24 cellular contexts compared by ENCODE assay signal in the genomic region with DNA sequence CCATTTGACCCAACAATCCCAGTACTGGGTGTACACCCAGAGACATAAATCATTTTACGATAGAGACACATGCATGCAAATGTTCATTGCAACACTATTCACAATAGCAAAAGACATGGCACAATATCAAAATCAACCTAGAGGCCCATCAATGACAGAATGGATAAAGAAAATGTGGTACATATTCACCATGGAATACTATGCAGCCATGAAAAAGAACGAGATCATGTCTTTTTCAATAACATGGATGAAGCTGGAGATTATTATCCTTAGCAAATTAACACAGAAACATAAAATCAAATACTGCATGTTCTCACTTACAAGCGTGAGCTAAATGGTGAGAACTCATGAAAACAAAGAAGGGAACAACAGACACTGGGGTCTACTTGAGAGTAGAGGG.
DNase-seq lines count a peak whose midpoint lies in the region; ATAC-seq, FAIRE-seq and TF ChIP-seq lines count a peak whose summit lies in the region.
"Had no signal": no experiment of that assay in that cellular context is flagged by ENCODE, and none has a peak within 500 bp of the region (broad histone marks: within the 10 kb centered on the region; RNA-seq: fewer than 3 reads in every experiment).

No MANE protein-coding gene starts in this region.

- H3K4me3 Mint-ChIP-seq in neural progenitor cell (peak overlapping the region; percentile 18), endothelial cell (ENCODE audit: unreplicated experiment) (no peak overlapping the region)
- H3K4me3 Mint-ChIP-seq: B cell; CD4-positive, alpha-beta memory T cell; CD8-positive, alpha-beta memory T cell had no signal

- 4% methylated on average over 3 of the region's 3 CpGs for WGBS in K562 (ENCODE audit: insufficient coverage, low coverage, missing lambda C conversion rate)

- no peaks in the 10 kb centered on the region for H3K4me1 Mint-ChIP-seq in neural progenitor cell
- H3K4me1 Mint-ChIP-seq in endothelial cell (ENCODE audit: unreplicated experiment), result no peaks in the 10 kb centered on the region
- H3K4me1 Mint-ChIP-seq: B cell; CD4-positive, alpha-beta memory T cell; CD4-positive, CD25-positive, alpha-beta regulatory T cell; CD8-positive, alpha-beta memory T cell had no signal

- H4K20me1 ChIP-seq in K562 (replicated peaks; ENCODE audit: control insufficient read depth, insufficient read depth, low read length) (no peaks in the 10 kb centered on the region), neural progenitor cell (ENCODE audit: low read depth) (no peaks in the 10 kb centered on the region), MM.1S (ENCODE audit: insufficient read depth, low read length) (no peaks in the 10 kb centered on the region)
- H4K20me1 ChIP-seq: BLaER1 treated with 17β-estradiol and CSF1 and Interleukin-3, amounts not matched to agents 10 nM and 100 nM had no signal

- H3K9me2 ChIP-seq in MM.1S (replicated peaks; ENCODE audit: insufficient read depth, low read length), result no peaks in the 10 kb centered on the region

- H3K27ac Mint-ChIP-seq in neural progenitor cell, result no peak overlapping the region
- H3K27ac Mint-ChIP-seq in endothelial cell (ENCODE audit: unreplicated experiment), result no peak overlapping the region
- H3K27ac Mint-ChIP-seq: B cell; CD4-positive, CD25-positive, alpha-beta regulatory T cell; CD8-positive, alpha-beta memory T cell had no signal

- H3K27me3 ChIP-seq in K562 (ENCODE audit: control insufficient read depth in 2 of 2, insufficient read depth in 2 of 2, low read length in 2 of 2) (no peaks in the 10 kb centered on the region), neural progenitor cell (no peaks in the 10 kb centered on the region), MM.1S (replicated peaks; ENCODE audit: insufficient read depth, low read length) (no peaks in the 10 kb centered on the region)
- H3K27me3 ChIP-seq: BLaER1 treated with 17β-estradiol and CSF1 and Interleukin-3, amounts not matched to agents 10 nM and 100 nM had no signal

- no peak for FAIRE-seq in K562 (lab: Jason Lieb, UNC)
- FAIRE-seq: A549, GM12878, GM12892, GM18507 had no signal

- TF ChIP-seq CTCF in HEK293 (tag by site-specific recombination; IDR thresholded peaks at IDR 0.05), result no peak
- no peak for TF ChIP-seq CTCF in K562 (IDR thresholded peaks at IDR 0.05 in 2 of 3, conservative IDR thresholded peaks at IDR 0.05 in 1 of 3; ENCODE audit: insufficient read depth in 2 of 3, low read depth in 1 of 3, low read length in 3 of 3)
- TF ChIP-seq CTCF in neural progenitor cell (IDR thresholded peaks at IDR 0.05), result no peak
- TF ChIP-seq CTCF in MM.1S (IDR thresholded peaks at IDR 0.05; ENCODE audit: low read length), result no peak
- TF ChIP-seq CTCF in endothelial cell (IDR thresholded peaks at IDR 0.05; ENCODE audit: unreplicated experiment), result no peak

- H3K9me3 ChIP-seq in HEK293 (ENCODE audit: control insufficient read depth, insufficient read depth, low read depth, low read length) (no peaks in the 10 kb centered on the region), K562 (replicated peaks; ENCODE audit: control insufficient read depth, insufficient read depth, low read depth, low read length) (no peaks in the 10 kb centered on the region), neural progenitor cell (ENCODE audit: low read depth) (no peaks in the 10 kb centered on the region), MM.1S (replicated peaks; ENCODE audit: insufficient read depth, low read length) (no peaks in the 10 kb centered on the region)
- H3K9me3 ChIP-seq: A549; BLaER1 treated with 17β-estradiol and CSF1 and Interleukin-3, amounts not matched to agents 10 nM and 100 nM had no signal

- no peak for ATAC-seq in K562
- ATAC-seq: A549, GM12878 had no signal

- H3K27ac ChIP-seq in HEK293 (ENCODE audit: extremely low read depth, low read depth, low read length) (no peak overlapping the region), K562 (ENCODE audit: extremely low read depth, low read depth, low read length) (no peak overlapping the region), neural progenitor cell (no peak overlapping the region), MM.1S (ENCODE audit: low read length) (no peak overlapping the region)
- H3K27ac ChIP-seq: 22Rv1; A549; BLaER1 treated with 17β-estradiol and CSF1 and Interleukin-3, amounts not matched to agents 10 nM and 100 nM; C4-2B had no signal

- H3K36me3 ChIP-seq in HEK293 (ENCODE audit: control insufficient read depth in 2 of 2, insufficient read depth in 1 of 2, low read length in 2 of 2) (no peaks in the 10 kb centered on the region), K562 (ENCODE audit: control insufficient read depth, insufficient read depth, low read length) (no peaks in the 10 kb centered on the region), neural progenitor cell (no peaks in the 10 kb centered on the region), MM.1S (replicated peaks; ENCODE audit: insufficient read depth, low read length) (no peaks in the 10 kb centered on the region)
- H3K36me3 ChIP-seq: BLaER1 treated with 17β-estradiol and CSF1 and Interleukin-3, amounts not matched to agents 10 nM and 100 nM had no signal

- no peaks in the 10 kb centered on the region for H3K27me3 Mint-ChIP-seq in neural progenitor cell (ENCODE audit: insufficient read depth, low read depth)
- no peaks in the 10 kb centered on the region for H3K27me3 Mint-ChIP-seq in endothelial cell (ENCODE audit: unreplicated experiment)
- H3K27me3 Mint-ChIP-seq: B cell; CD4-positive, alpha-beta memory T cell; CD4-positive, CD25-positive, alpha-beta regulatory T cell; CD8-positive, alpha-beta memory T cell had no signal

- TF ChIP-seq POLR2A in K562 (conservative IDR thresholded peaks at IDR 0.05), result no peak

- in situ Hi-C loops in K562 (cut with MboI), result no loop called here

- H3K4me3 ChIP-seq in HEK293 (ENCODE audit: low read depth, low read length), result no peak overlapping the region
- H3K4me3 ChIP-seq in K562, result no peak overlapping the region
- no peak overlapping the region for H3K4me3 ChIP-seq in neural progenitor cell
- no peak overlapping the region for H3K4me3 ChIP-seq in MM.1S (ENCODE audit: low read length)
- H3K4me3 ChIP-seq: A549; BLaER1 treated with 17β-estradiol and CSF1 and Interleukin-3, amounts not matched to agents 10 nM and 100 nM; GM12878 had no signal

- CTCF ChIA-PET in HEK293 (lab: Yijun Ruan, JAX) (no interaction called here), K562 (lab: Yijun Ruan, JAX; ENCODE audit: low intra/inter-chr PET ratio) (no interaction called here)

- H3K36me3 Mint-ChIP-seq in neural progenitor cell (no peaks in the 10 kb centered on the region), endothelial cell (ENCODE audit: low read depth, unreplicated experiment) (no peaks in the 10 kb centered on the region)
- H3K36me3 Mint-ChIP-seq: CD4-positive, alpha-beta memory T cell; CD4-positive, CD25-positive, alpha-beta regulatory T cell; CD8-positive, alpha-beta memory T cell had no signal

- H3K4me1 ChIP-seq in HEK293 (ENCODE audit: control insufficient read depth, insufficient read depth, low read length) (no peaks in the 10 kb centered on the region), K562 (replicated peaks in 1 of 2; ENCODE audit: control insufficient read depth in 2 of 2, insufficient read depth in 2 of 2, low read length in 2 of 2) (no peaks in the 10 kb centered on the region), neural progenitor cell (no peaks in the 10 kb centered on the region), MM.1S (ENCODE audit: low read length) (no peaks in the 10 kb centered on the region)
- H3K4me1 ChIP-seq: A549; BLaER1 treated with 17β-estradiol and CSF1 and Interleukin-3, amounts not matched to agents 10 nM and 100 nM had no signal

- H3K79me2 ChIP-seq in K562 (ENCODE audit: control insufficient read depth, insufficient read depth, low read length) (no peaks in the 10 kb centered on the region), neural progenitor cell (ENCODE audit: low read depth) (no peaks in the 10 kb centered on the region), MM.1S (ENCODE audit: low read length) (no peaks in the 10 kb centered on the region)

- intact Hi-C loops in K562 (cut with micrococcal nuclease), result no loop called here

- H3K9ac ChIP-seq in K562 (ENCODE audit: insufficient read depth in 1 of 2, low read depth in 2 of 2, low read length in 2 of 2), result no peak overlapping the region
- no peak overlapping the region for H3K9ac ChIP-seq in neural progenitor cell
- no peak overlapping the region for H3K9ac ChIP-seq in MM.1S (ENCODE audit: low read length)
- H3K9ac ChIP-seq: BLaER1 treated with 17β-estradiol and CSF1 and Interleukin-3, amounts not matched to agents 10 nM and 100 nM had no signal

- TF ChIP-seq EP300 in K562 (IDR thresholded peaks at IDR 0.05; ENCODE audit: low read length), result no peak

- DNase-seq in K562 (ENCODE audit: extremely low read depth in 1 of 4, low spot score in 3 of 4) (no peak), neural progenitor cell (ENCODE audit: low spot score) (no peak), MM.1S (no peak), endothelial cell (ENCODE audit: low spot score) (no peak)
- DNase-seq: AML-193; CD4-positive, alpha-beta memory T cell; CD4-positive, CD25-positive, alpha-beta regulatory T cell; CD8-positive, alpha-beta memory T cell; COR-L47; DMS 273 treated with DMSO at 0.1 percent for 48 hours; DMS153; DMS79; DND-41; EL; GDM1 had no signal

- BruUV-seq in K562 (replicated peaks; lab: Mats Ljungman, UMichigan), result no TSS peak

- H3K9me1 ChIP-seq in K562 (ENCODE audit: control insufficient read depth, insufficient read depth, low read length), result no peaks in the 10 kb centered on the region

- no peak overlapping the region for H3K4me2 ChIP-seq in K562 (ENCODE audit: insufficient read depth, low read length)
- H3K4me2 ChIP-seq in neural progenitor cell, result no peak overlapping the region
- H3K4me2 ChIP-seq in MM.1S (ENCODE audit: low read depth, low read length), result no peak overlapping the region
- H3K4me2 ChIP-seq: A549; BLaER1 treated with 17β-estradiol and CSF1 and Interleukin-3, amounts not matched to agents 10 nM and 100 nM had no signal

- H3F3A ChIP-seq in neural progenitor cell (ENCODE audit: low read depth), result no peaks in the 10 kb centered on the region
- H3F3A ChIP-seq in MM.1S (ENCODE audit: insufficient read depth, low read length), result no peaks in the 10 kb centered on the region

- H3K9me3 Mint-ChIP-seq in neural progenitor cell (peaks cover 3% of the 10 kb centered on the region), endothelial cell (ENCODE audit: unreplicated experiment) (no peaks in the 10 kb centered on the region)

- no peak for TF ChIP-seq RAD21 in K562 (CRISPR knock-in tag; conservative IDR thresholded peaks at IDR 0.05 in 1 of 2, IDR thresholded peaks at IDR 0.05 in 1 of 2)

- POLR2A ChIA-PET in HEK293 (lab: Yijun Ruan, JAX), result no interaction called here
- POLR2A ChIA-PET in K562 (lab: Yijun Ruan, JAX), result no interaction called here

- H2AFZ ChIP-seq in K562 (ENCODE audit: low read depth, low read length) (no peak overlapping the region), neural progenitor cell (replicated peaks) (no peak overlapping the region), MM.1S (ENCODE audit: low read length) (no peak overlapping the region)

TF ChIP-seq in K562, 482 proteins besides CTCF, POLR2A, EP300 and RAD21 (continues in another document):
- peak; percentile 83 for TF ChIP-seq ZNF146 (CRISPR knock-in tag; IDR thresholded peaks at IDR 0.05; ENCODE audit: unreplicated experiment)

Comparison
In these comparisons a context has a peak if more than half of its experiments do, and no peak if none do; other contexts are left out.
1. Of the 44 proteins assayed by ChIP-seq in both K562 and HEK293: peak only in K562: none; only in HEK293: none; in both: ZNF146; in neither: 43.